Comparison of ENCODE assay signal across 1 cellular context in genomic region chr4:140180577-140180976, GRCh38.
TF ChIP-seq lines count a peak whose summit lies in the region.

No MANE protein-coding gene starts in this region.

TF ChIP-seq in HEK293, 187 proteins besides CTCF, POLR2A, EP300 and RAD21 (continued from another document):
- TF ChIP-seq ZNF18 (tag by site-specific recombination; IDR thresholded peaks at IDR 0.05) (no peak), ZNF174 (tag by site-specific recombination; IDR thresholded peaks at IDR 0.05) (no peak), ZNF624 (tag by site-specific recombination; IDR thresholded peaks at IDR 0.05) (no peak)
TF ChIP-seq in HEK293: peak in this region for 1.
